11 cellular contexts compared by ENCODE assay signal in the genomic region with DNA sequence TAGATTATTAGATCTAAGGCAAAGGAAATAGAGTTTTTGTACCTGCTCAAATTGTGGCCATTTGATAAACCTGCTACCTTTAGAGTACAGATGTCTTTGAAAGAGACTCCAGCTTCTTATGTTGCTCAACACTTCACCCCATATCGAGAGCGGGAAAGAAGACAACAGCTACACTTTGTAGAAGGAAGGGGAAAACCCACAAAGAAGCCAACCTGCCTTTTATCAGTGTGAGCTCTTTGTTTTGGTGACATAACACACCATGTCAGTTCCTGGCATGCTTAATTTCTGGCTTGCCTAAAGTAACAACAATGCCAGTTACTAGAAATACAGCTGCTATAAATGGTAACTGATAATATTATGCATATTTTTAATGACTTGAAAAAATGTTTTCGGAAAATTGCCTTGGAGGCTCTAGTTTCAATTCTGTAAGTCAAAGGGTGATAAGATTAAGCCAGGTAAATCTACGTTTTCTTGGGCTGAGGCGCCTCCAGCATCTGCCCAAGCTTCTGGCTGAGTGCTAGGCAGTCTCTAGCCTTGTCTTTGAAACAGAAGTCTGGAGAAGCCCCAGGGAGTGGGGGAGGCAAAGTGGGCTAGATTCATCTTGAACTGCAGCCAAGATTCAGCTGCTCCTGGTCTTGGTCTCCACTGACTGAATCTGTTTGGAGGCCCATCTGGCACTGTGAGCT.
DNase-seq lines count a peak whose midpoint lies in the region; ATAC-seq and TF ChIP-seq lines count a peak whose summit lies in the region.
"Had no signal": no experiment of that assay in that cellular context is flagged by ENCODE, and none has a peak within 500 bp of the region (broad histone marks: within the 10 kb centered on the region; RNA-seq: fewer than 3 reads in every experiment).

No MANE protein-coding gene starts in this region.

- intact Hi-C loops in naive thymus-derived CD4-positive, alpha-beta T cell (cut with micrococcal nuclease), result loop anchor here (1.0 to 5.0 kb wide), 9 partner anchors 13 to 327 kb away; no protein-coding TSS in a partner anchor
- intact Hi-C loops in CD14-positive monocyte (cut with micrococcal nuclease), result no loop called here

- peaks cover 71% of the 10 kb centered on the region for H3K4me1 Mint-ChIP-seq in activated T-cell treated with anti-CD3 and anti-CD28 coated beads, Interleukin-2, amount 50 U/mL, for 72 hours (ENCODE audit: low read depth)
- peaks cover 37 to 99% (median 86%) of the 10 kb centered on the region in 7 donors for H3K4me1 Mint-ChIP-seq in naive thymus-derived CD4-positive, alpha-beta T cell
- no peaks in the 10 kb centered on the region for H3K4me1 Mint-ChIP-seq in CD14-positive monocyte

- H3K4me1 ChIP-seq in Loucy (ENCODE audit: insufficient read depth, low read length, poor library complexity, severe bottlenecking), result peaks cover 95% of the 10 kb centered on the region
- peaks cover 17 to 63% of the 10 kb centered on the region in 2 donors for H3K4me1 ChIP-seq in naive thymus-derived CD4-positive, alpha-beta T cell (ENCODE audit: control insufficient read depth in 2 of 2, insufficient read depth in 2 of 2, low read length in 2 of 2)
- H3K4me1 ChIP-seq: uterus had no signal

- peak; percentile 70 to 76 for ATAC-seq in activated CD4-positive, CD25-positive, alpha-beta regulatory T cell treated with anti-CD3 and anti-CD28 coated beads, Interleukin-2, amount 50 U/mL, for 24 hours
- ATAC-seq in activated T-cell treated with anti-CD3 and anti-CD28 coated beads, Interleukin-2, amount 50 U/mL, for 72 hours (replicated peaks in 1 of 2), result peak; percentile 82 to 85
- peak; percentile 90 for ATAC-seq in naive thymus-derived CD4-positive, alpha-beta T cell

- H3K4me3 Mint-ChIP-seq in activated T-cell treated with anti-CD3 and anti-CD28 coated beads, Interleukin-2, amount 50 U/mL, for 72 hours, result peak overlapping the region; percentile 53 to 64
- H3K4me3 Mint-ChIP-seq in naive thymus-derived CD4-positive, alpha-beta T cell, result peak overlapping the region; percentile 57 to 87 (median 70)
- H3K4me3 Mint-ChIP-seq in CD14-positive monocyte, result no peak overlapping the region

- CTCF ChIA-PET in naive thymus-derived CD4-positive, alpha-beta T cell (lab: Charles Lee), result interaction anchor here (0.5 to 2.2 kb wide), 8 partner anchors 10 to 336 kb away, joined by 3 to 8 read pairs (median 4); a partner anchor contains a TSS

- peak overlapping the region; percentile 26; the same call in 1 of the 2 replicates for H2AFZ ChIP-seq in Loucy (ENCODE audit: low read length)

- peak overlapping the region; percentile 86 for H3K27ac ChIP-seq in naive thymus-derived CD4-positive, alpha-beta T cell (ENCODE audit: low read depth, low read length)
- H3K27ac ChIP-seq: dorsolateral prefrontal cortex, uterus had no signal

- no peaks in the 10 kb centered on the region for H4K20me1 ChIP-seq in Loucy (ENCODE audit: insufficient read depth, low read length, poor library complexity, severe bottlenecking)

- DNase-seq in activated CD4-positive, CD25-positive, alpha-beta regulatory T cell treated with anti-CD3 and anti-CD28 coated beads, Interleukin-2, amount 50 U/mL, for 72 hours, result no peak
- DNase-seq in activated T-cell treated with anti-CD3 and anti-CD28 coated beads, Interleukin-2, amount 50 U/mL, for 72 hours, result peak; percentile 24 to 29
- peak in 8 of 9 donors; percentile 28 to 92 (median 86) for DNase-seq in naive thymus-derived CD4-positive, alpha-beta T cell
- DNase-seq in kidney tubule cell (ENCODE audit: low spot score) (no peak), SIG-M5 treated with dmso at 0.1 percent for 504 hours (lab: John Stamatoyannopoulos, UW; ENCODE audit: unreplicated experiment) (no peak), CD14-positive monocyte (ENCODE audit: low spot score) (no peak)
- DNase-seq: dorsolateral prefrontal cortex, foreskin fibroblast, uterus had no signal

- TF ChIP-seq CTCF in Loucy (conservative IDR thresholded peaks at IDR 0.05; ENCODE audit: low read length), result no peak
- no peak for TF ChIP-seq CTCF in CD14-positive monocyte (IDR thresholded peaks at IDR 0.05)

- H3K9me3 ChIP-seq in Loucy (ENCODE audit: insufficient read depth, low read depth, low read length), result no peaks in the 10 kb centered on the region
- H3K9me3 ChIP-seq in naive thymus-derived CD4-positive, alpha-beta T cell (ENCODE audit: control insufficient read depth in 2 of 3, low read length in 3 of 3), result no peaks in the 10 kb centered on the region
- H3K9me3 ChIP-seq: uterus had no signal

- peak overlapping the region; percentile 30 for H3K4me3 ChIP-seq in Loucy (ENCODE audit: low read length, poor library complexity, severe bottlenecking)
- peak overlapping the region; percentile 20 for H3K4me3 ChIP-seq in naive thymus-derived CD4-positive, alpha-beta T cell (ENCODE audit: low read length)
- H3K4me3 ChIP-seq: dorsolateral prefrontal cortex, uterus had no signal

- H3K4me2 ChIP-seq in Loucy (ENCODE audit: low read depth, low read length, poor library complexity, severe bottlenecking), result peak overlapping the region; percentile 50

- POLR2A ChIA-PET in naive thymus-derived CD4-positive, alpha-beta T cell (lab: Charles Lee), result interaction anchor here (0.6 to 2.8 kb wide), 13 partner anchors 10 to 326 kb away, joined by 3 to 18 read pairs (median 3); no protein-coding TSS in a partner anchor

- peaks cover 12% of the 10 kb centered on the region for H3K79me2 ChIP-seq in Loucy (ENCODE audit: insufficient read depth, low read length)

- H3K27ac Mint-ChIP-seq in activated T-cell treated with anti-CD3 and anti-CD28 coated beads, Interleukin-2, amount 50 U/mL, for 72 hours, result peak overlapping the region; percentile 88
- H3K27ac Mint-ChIP-seq in naive thymus-derived CD4-positive, alpha-beta T cell, result peak overlapping the region; percentile 76 to 99 (median 96)
- H3K27ac Mint-ChIP-seq in CD14-positive monocyte, result no peak overlapping the region

- H3F3A ChIP-seq in Loucy (ENCODE audit: low read depth), result peaks cover 19% of the 10 kb centered on the region

- no peaks in the 10 kb centered on the region for H3K9me2 ChIP-seq in Loucy (replicated peaks; ENCODE audit: low read depth, low read length)

- no peaks in the 10 kb centered on the region for H3K9me3 Mint-ChIP-seq in activated T-cell treated with anti-CD3 and anti-CD28 coated beads, Interleukin-2, amount 50 U/mL, for 72 hours
- no peaks in the 10 kb centered on the region for H3K9me3 Mint-ChIP-seq in naive thymus-derived CD4-positive, alpha-beta T cell
- H3K9me3 Mint-ChIP-seq in CD14-positive monocyte, result peaks cover 0 to 3% (median 0%) of the 10 kb centered on the region in 7 donors

- peaks cover 0 to 1% of the 10 kb centered on the region in 2 donors for H3K36me3 Mint-ChIP-seq in activated T-cell treated with anti-CD3 and anti-CD28 coated beads, Interleukin-2, amount 50 U/mL, for 72 hours (ENCODE audit: insufficient read depth in 2 of 2)
- no peaks in the 10 kb centered on the region for H3K36me3 Mint-ChIP-seq in naive thymus-derived CD4-positive, alpha-beta T cell
- H3K36me3 Mint-ChIP-seq in CD14-positive monocyte, result no peaks in the 10 kb centered on the region

- no peaks in the 10 kb centered on the region for H3K27me3 ChIP-seq in Loucy (ENCODE audit: insufficient read depth, low read length, poor library complexity, severe bottlenecking)
- H3K27me3 ChIP-seq in naive thymus-derived CD4-positive, alpha-beta T cell (ENCODE audit: control insufficient read depth in 2 of 2, insufficient read depth in 2 of 2, low read length in 2 of 2), result no peaks in the 10 kb centered on the region
- H3K27me3 ChIP-seq: uterus had no signal

- H3K27me3 Mint-ChIP-seq in activated T-cell treated with anti-CD3 and anti-CD28 coated beads, Interleukin-2, amount 50 U/mL, for 72 hours (ENCODE audit: low read depth), result peaks cover 9% of the 10 kb centered on the region
- peaks cover 0 to 14% (median 0%) of the 10 kb centered on the region in 5 donors for H3K27me3 Mint-ChIP-seq in naive thymus-derived CD4-positive, alpha-beta T cell
- peaks cover 2 to 6% (median 4%) of the 10 kb centered on the region in 3 donors for H3K27me3 Mint-ChIP-seq in CD14-positive monocyte (ENCODE audit: low read depth in 3 of 3)

- peak overlapping the region; percentile 56 for H3K9ac ChIP-seq in Loucy (ENCODE audit: low read depth, low read length, poor library complexity, severe bottlenecking)

- no peaks in the 10 kb centered on the region for H3K36me3 ChIP-seq in Loucy (ENCODE audit: insufficient read depth, low read length)
- no peaks in the 10 kb centered on the region for H3K36me3 ChIP-seq in naive thymus-derived CD4-positive, alpha-beta T cell (ENCODE audit: control insufficient read depth in 2 of 3, insufficient read depth in 3 of 3, low read length in 3 of 3)
- H3K36me3 ChIP-seq: uterus had no signal

Comparison
In these comparisons a context has a peak if more than half of its experiments do, and no peak if none do; other contexts are left out.
1. DNase-seq: peak in activated T-cell treated with anti-CD3 and anti-CD28 coated beads, Interleukin-2, amount 50 U/mL, for 72 hours (2 of 2) and naive thymus-derived CD4-positive, alpha-beta T cell (8 of 9); none in activated CD4-positive, CD25-positive, alpha-beta regulatory T cell treated with anti-CD3 and anti-CD28 coated beads, Interleukin-2, amount 50 U/mL, for 72 hours (single experiment), kidney tubule cell (single experiment), SIG-M5 treated with dmso at 0.1 percent for 504 hours (single experiment) and CD14-positive monocyte (single experiment).
2. H3K27ac Mint-ChIP-seq: peak in activated T-cell treated with anti-CD3 and anti-CD28 coated beads, Interleukin-2, amount 50 U/mL, for 72 hours (single experiment) and naive thymus-derived CD4-positive, alpha-beta T cell (9 of 9); none in CD14-positive monocyte (0 of 7).
3. H3K4me3 Mint-ChIP-seq: peak in activated T-cell treated with anti-CD3 and anti-CD28 coated beads, Interleukin-2, amount 50 U/mL, for 72 hours (2 of 2) and naive thymus-derived CD4-positive, alpha-beta T cell (10 of 10); none in CD14-positive monocyte (0 of 2).
4. intact Hi-C loops: an anchor here in naive thymus-derived CD4-positive, alpha-beta T cell (1.0 to 5.0 kb wide); none called in CD14-positive monocyte.
5. Peak in every context shown above with its lines, with median percentiles within 50 percentile points of each other: ATAC-seq.